ENCODE assay signal across 9 cellular contexts in the genomic region with DNA sequence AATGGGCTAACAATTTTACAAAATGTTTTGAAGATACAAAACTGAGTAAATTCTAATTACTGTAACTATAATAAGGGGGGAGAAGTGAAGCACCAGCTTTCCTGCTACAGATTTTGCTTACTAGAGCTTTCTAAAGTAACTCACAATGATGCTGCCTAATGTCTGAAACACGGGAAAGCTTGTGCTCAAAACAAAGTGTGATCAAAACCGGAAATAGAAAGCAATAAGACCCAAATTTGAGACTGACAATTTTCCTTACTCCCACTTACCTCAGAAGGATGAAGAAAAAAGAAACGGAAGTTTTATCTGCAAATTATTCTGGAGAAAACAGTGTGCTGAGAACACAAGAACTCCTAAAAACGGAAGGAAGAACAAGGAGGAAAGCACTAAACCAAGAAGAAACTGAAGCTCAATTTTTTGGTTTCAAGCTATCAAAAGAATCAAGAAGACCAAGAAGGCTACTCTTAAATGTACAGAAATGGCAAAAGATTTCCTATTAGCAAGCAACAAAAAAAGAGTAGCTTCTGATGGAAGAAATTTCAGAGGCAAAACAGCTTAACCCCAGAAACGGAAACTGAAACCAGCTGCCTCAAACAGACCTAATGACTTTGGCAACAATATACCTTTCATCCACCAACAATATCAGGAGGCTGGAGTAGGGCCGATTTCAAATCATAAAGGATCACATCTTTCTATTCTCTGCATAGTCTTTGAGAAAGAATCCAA. TPM values are rescaled to one million over a fixed set of nuclear protein-coding genes. Genes with fewer than 3 reads are reported as not detected.
DNase-seq lines count a peak whose midpoint lies in the region; ATAC-seq and TF ChIP-seq lines count a peak whose summit lies in the region.
"Had no signal": no experiment of that assay in that cellular context is flagged by ENCODE, and none has a peak within 500 bp of the region (broad histone marks: within the 10 kb centered on the region; RNA-seq: fewer than 3 reads in every experiment).

No MANE protein-coding gene starts in this region.

- H3K9me3 Mint-ChIP-seq in nephron progenitor cell = no peaks in the 10 kb centered on the region

- TF ChIP-seq CTCF in nephron progenitor cell (IDR thresholded peaks at IDR 0.05) = no peak

- no peaks in the 10 kb centered on the region for H3K36me3 Mint-ChIP-seq in nephron progenitor cell (ENCODE audit: low read depth)

- no peak overlapping the region for H3K4me3 Mint-ChIP-seq in nephron progenitor cell

- H3K27ac Mint-ChIP-seq in nephron progenitor cell = peak overlapping the region; percentile 75

- DNase-seq in DMS 273 (lab: John Stamatoyannopoulos, UW; ENCODE audit: unreplicated experiment) (peak; percentile 4), DMS 273 treated with DMSO at 0.1 percent for 48 hours (lab: John Stamatoyannopoulos, UW) (no peak), H4 (ENCODE audit: low spot score) (peak; percentile 36), RPMI8226 (peak; percentile 58), epithelial cell of prostate (ENCODE audit: low read depth, low spot score) (no peak), nephron progenitor cell (no peak), NCI-H82 (lab: John Stamatoyannopoulos, UW) (no peak)

- H3K4me1 Mint-ChIP-seq in nephron progenitor cell = peaks cover 16% of the 10 kb centered on the region

- peak overlapping the region; percentile 46 for H3K27ac ChIP-seq in epithelial cell of prostate
- H3K27ac ChIP-seq: 22Rv1 had no signal

- no peak for ATAC-seq in HG02938 (IDR thresholded peaks at IDR 0.05; ENCODE audit: unreplicated experiment)

- no peaks in the 10 kb centered on the region for H3K27me3 Mint-ChIP-seq in nephron progenitor cell (ENCODE audit: low read depth, poor library complexity)

RNA-seq across cellular contexts. Expression of gene AMBRA1, which starts 33.4 kb away (rescaled TPM):
- 12.4 and 28.5 TPM in 2 replicates for total RNA-seq in H4 (2014; rRNA removed; shearing (Covaris generic))

RNA-seq across cellular contexts. Expression of gene HARBI1, which starts 56.6 kb away (rescaled TPM):
- total RNA-seq in H4 (2014; rRNA removed; shearing (Covaris generic)) = 2.5 and 5.8 TPM in 2 replicates

RNA-seq across cellular contexts. Expression of gene ATG13, which starts 56.9 kb away (rescaled TPM):
- 72.3 and 88.3 TPM in 2 replicates for total RNA-seq in H4 (2014; rRNA removed; shearing (Covaris generic))

Comparison
In these comparisons a context has a peak if more than half of its experiments do, and no peak if none do; other contexts are left out.
1. DNase-seq: peak in DMS 273 (single experiment), H4 (single experiment) and RPMI8226 (single experiment); none in DMS 273 treated with DMSO at 0.1 percent for 48 hours (single experiment), epithelial cell of prostate (single experiment), nephron progenitor cell (single experiment) and NCI-H82 (single experiment).